Comparison of ENCODE assay signal across 8 cellular contexts in genomic region chr18:11946756-11947155, GRCh38. TPM values are rescaled to one million over a fixed set of nuclear protein-coding genes. Genes with fewer than 3 reads are reported as not detected.
DNase-seq lines count a peak whose midpoint lies in the region; ATAC-seq and TF ChIP-seq lines count a peak whose summit lies in the region.

No MANE protein-coding gene starts in this region.

- TF ChIP-seq CTCF in Peyer's patch (IDR thresholded peaks at IDR 0.05), result no peak
- no peak for TF ChIP-seq CTCF in omental fat pad (IDR thresholded peaks at IDR 0.05)

- no peak for TF ChIP-seq POLR2A in Peyer's patch (IDR thresholded peaks at IDR 0.05)

- H3K4me3 ChIP-seq in Peyer's patch (peak overlapping the region; percentile 39 to 58 (median 50)), esophagus (ENCODE audit: low read depth in 1 of 2, low read length in 2 of 2) (peak overlapping the region in 1 of 2 donors; percentile 46)

- H3K27ac ChIP-seq in Peyer's patch (peak overlapping the region; percentile 80 to 96 (median 88)), esophagus (ENCODE audit: low read depth in 2 of 2, low read length in 1 of 2) (peak overlapping the region; percentile 78 to 89)

- H3K4me1 ChIP-seq in Peyer's patch (peaks cover 0 to 7% (median 0%) of the 10 kb centered on the region in 4 donors), esophagus (ENCODE audit: control insufficient read depth in 2 of 2, insufficient read depth in 2 of 2, low read length in 1 of 2) (peaks cover 3 to 9% of the 10 kb centered on the region in 2 donors)

- ATAC-seq in GM19023 (IDR thresholded peaks at IDR 0.05; ENCODE audit: unreplicated experiment) (peak; percentile 3), omental fat pad (ENCODE audit: low FRiP score) (peak; percentile 53), HG02623 (IDR thresholded peaks at IDR 0.05; ENCODE audit: unreplicated experiment) (no peak)

- H3K36me3 ChIP-seq in Peyer's patch (no peaks in the 10 kb centered on the region), esophagus (ENCODE audit: control insufficient read depth in 2 of 2, insufficient read depth in 2 of 2, low read length in 1 of 2) (no peaks in the 10 kb centered on the region)

- 23% methylated on average over 3 of the region's 3 CpGs for WGBS in esophagus, 2 donors

- no peak for DNase-seq in Peyer's patch
- no peak for DNase-seq in omental fat pad (ENCODE audit: low spot score)
- no peak for DNase-seq in UCSD-AML1 (lab: John Stamatoyannopoulos, UW; ENCODE audit: unreplicated experiment)
- no peak for DNase-seq in epidermal melanocyte (ENCODE audit: insufficient read length, low spot score)
- no peak for DNase-seq in NCI-H2196 (lab: John Stamatoyannopoulos, UW; ENCODE audit: unreplicated experiment)

- H3K27me3 ChIP-seq in Peyer's patch, result no peaks in the 10 kb centered on the region
- no peaks in the 10 kb centered on the region for H3K27me3 ChIP-seq in esophagus (ENCODE audit: control insufficient read depth in 1 of 2, insufficient read depth in 2 of 2, low read length in 2 of 2)

- H3K9me3 ChIP-seq in Peyer's patch, result no peaks in the 10 kb centered on the region
- H3K9me3 ChIP-seq in esophagus (ENCODE audit: control insufficient read depth in 2 of 2, insufficient read depth in 1 of 2, low read depth in 1 of 2, low read length in 1 of 2), result no peaks in the 10 kb centered on the region

RNA-seq across cellular contexts. Expression of gene IMPA2, which starts 34.6 kb away (rescaled TPM):
- total RNA-seq in Peyer's patch (10 to 100 TPM; 44.0 to 62.3 (median 56.3) TPM), omental fat pad (10 to 100 TPM; 18.7 to 31.6 (median 27.7) TPM)
- polyA plus RNA-seq in esophagus, result 100 to 1,000 TPM in 1 of 2 donors, 10 to 100 TPM in 1; 79.1 to 142 TPM

RNA-seq across cellular contexts. Expression of gene MPPE1, which starts 38.6 kb away (rescaled TPM):
- 10 to 100 TPM; 46.2 to 69.3 (median 63.4) TPM for total RNA-seq in Peyer's patch
- 10 to 100 TPM; 19.1 to 20.3 TPM for polyA plus RNA-seq in esophagus
- total RNA-seq in omental fat pad, result 10 to 100 TPM; 11.0 to 49.2 (median 28.8) TPM
